ENCODE assay signal across 13 cellular contexts in the genomic region with DNA sequence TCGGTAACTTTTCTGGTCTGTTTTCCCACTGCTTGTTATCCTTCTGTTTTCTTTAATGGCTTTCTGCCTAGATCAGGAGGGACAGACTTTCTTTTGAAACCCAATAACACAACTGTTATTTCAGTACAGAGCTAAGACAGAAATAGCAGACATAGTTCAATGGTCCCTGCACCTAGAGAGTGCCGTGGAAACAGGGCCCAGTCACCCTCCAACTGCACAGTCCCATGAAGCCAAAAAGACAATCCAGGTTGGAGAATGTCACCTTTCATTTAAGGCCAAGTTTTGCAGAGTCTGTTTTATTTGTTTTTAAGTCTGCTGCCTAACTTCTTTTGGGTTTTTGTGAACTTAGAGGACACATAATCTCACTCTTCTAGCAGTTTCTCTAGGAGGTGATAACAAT. TPM values are rescaled to one million over a fixed set of nuclear protein-coding genes. Genes with fewer than 3 reads are reported as not detected.
DNase-seq lines count a peak whose midpoint lies in the region; ATAC-seq and TF ChIP-seq lines count a peak whose summit lies in the region.
"Had no signal": no experiment of that assay in that cellular context is flagged by ENCODE, and none has a peak within 500 bp of the region (broad histone marks: within the 10 kb centered on the region; RNA-seq: fewer than 3 reads in every experiment).

No MANE protein-coding gene starts in this region.

- POLR2A ChIA-PET in PC-9 (lab: Charles Lee; ENCODE audit: unreplicated experiment): interaction anchor here (0.7 kb wide), 1 partner anchor 14 kb away, joined by 18 read pairs; no protein-coding TSS in a partner anchor

- no peaks in the 10 kb centered on the region for H3K27me3 ChIP-seq in DND-41 (ENCODE audit: insufficient read depth, low read length, poor library complexity)
- no peaks in the 10 kb centered on the region for H3K27me3 ChIP-seq in PC-9 (ENCODE audit: insufficient read depth, low read depth)
- H3K27me3 ChIP-seq in duodenal mucosa (ENCODE audit: control insufficient read depth in 1 of 2, insufficient read depth in 2 of 2, low read length in 2 of 2): no peaks in the 10 kb centered on the region
- H3K27me3 ChIP-seq in gastrocnemius medialis: no peaks in the 10 kb centered on the region
- H3K27me3 ChIP-seq in ascending aorta: no peaks in the 10 kb centered on the region
- H3K27me3 ChIP-seq: foreskin keratinocyte, right atrium auricular region had no signal

- H3K4me3 ChIP-seq in DND-41 (ENCODE audit: low read depth in 1 of 2, low read length in 2 of 2) (no peak overlapping the region), PC-9 (no peak overlapping the region), duodenal mucosa (ENCODE audit: low read depth in 1 of 2, low read length in 2 of 2) (no peak overlapping the region), gastrocnemius medialis (peak overlapping the region in 3 of 4 donors; percentile 56 to 81 (median 78)), ascending aorta (no peak overlapping the region)
- H3K4me3 ChIP-seq: right atrium auricular region had no signal

- H3K9me2 ChIP-seq in PC-9 (ENCODE audit: insufficient read depth): no peaks in the 10 kb centered on the region

- H3K27ac ChIP-seq in DND-41 (ENCODE audit: low read length): no peak overlapping the region
- H3K27ac ChIP-seq in PC-9: no peak overlapping the region
- H3K27ac ChIP-seq in duodenal mucosa (ENCODE audit: low read depth, low read length): peak overlapping the region; percentile 57
- peak overlapping the region; percentile 89 to 98 (median 92) for H3K27ac ChIP-seq in gastrocnemius medialis
- H3K27ac ChIP-seq in ascending aorta: no peak overlapping the region
- H3K27ac ChIP-seq: foreskin keratinocyte, right atrium auricular region had no signal

- TF ChIP-seq CTCF in DND-41 (IDR thresholded peaks at IDR 0.05; ENCODE audit: borderline replicate concordance, extremely low read depth, low read length, poor library complexity, severe bottlenecking) (no peak), PC-9 (conservative IDR thresholded peaks at IDR 0.05) (no peak), gastrocnemius medialis (IDR thresholded peaks at IDR 0.05 in 4 of 5, conservative IDR thresholded peaks at IDR 0.05 in 1 of 5) (no peak), ascending aorta (IDR thresholded peaks at IDR 0.05) (no peak)

- in situ Hi-C loops in gastrocnemius medialis (cut with MboI; ENCODE audit: low sequenced_read_pairs in 4 of 4): no loop called here

- BruUV-seq in PC-9 (replicated peaks; lab: Mats Ljungman, UMichigan): no TSS peak

- no peak for DNase-seq in DND-41
- no peak for DNase-seq in PC-9
- no peak for DNase-seq in gastrocnemius medialis
- DNase-seq in dermis blood vessel endothelial cell: no peak
- no peak for DNase-seq in ascending aorta (ENCODE audit: low spot score in 2 of 2)
- DNase-seq in NCI-H2227 treated with DMSO at 0.1 percent for 48 hours (lab: John Stamatoyannopoulos, UW): no peak
- DNase-seq: COR-L47; effector CD8-positive, alpha-beta T cell; foreskin keratinocyte; NCI-H1417 treated with DMSO at 0.1 percent for 48 hours; NCI-H526 treated with DMSO at 0.1 percent for 48 hours had no signal

- ATAC-seq in DND-41 (ENCODE audit: insufficient read depth, low read depth): no peak
- ATAC-seq in gastrocnemius medialis: peak; percentile 12 to 21
- ATAC-seq: foreskin keratinocyte had no signal

- H3K79me2 ChIP-seq in DND-41 (ENCODE audit: insufficient read depth, low read length) (peaks cover 62% of the 10 kb centered on the region), PC-9 (ENCODE audit: low read depth) (peaks cover 81% of the 10 kb centered on the region)

- H3K9me3 ChIP-seq in DND-41 (ENCODE audit: insufficient read depth, low read length, severe bottlenecking) (no peaks in the 10 kb centered on the region), PC-9 (ENCODE audit: insufficient read depth, low read depth) (no peaks in the 10 kb centered on the region), duodenal mucosa (ENCODE audit: control insufficient read depth in 1 of 2, low read length in 2 of 2) (no peaks in the 10 kb centered on the region), gastrocnemius medialis (no peaks in the 10 kb centered on the region), ascending aorta (no peaks in the 10 kb centered on the region)
- H3K9me3 ChIP-seq: right atrium auricular region had no signal

- intact Hi-C loops in PC-9 (cut with micrococcal nuclease; ENCODE audit: unreplicated experiment): no loop called here
- intact Hi-C loops in gastrocnemius medialis (cut with DNase I; ENCODE audit: low total_unique reads): no loop called here
- intact Hi-C loops in ascending aorta (cut with DNase I): no loop called here

- peaks cover 21% of the 10 kb centered on the region; the same call in 1 of the 2 replicates for H3F3A ChIP-seq in PC-9 (ENCODE audit: insufficient read depth, low read depth)

- H3K9ac ChIP-seq in DND-41 (ENCODE audit: low read depth, low read length) (no peak overlapping the region), duodenal mucosa (ENCODE audit: low read depth in 1 of 2, low read length in 2 of 2) (peak overlapping the region in 1 of 2 donors; percentile 39)

- CTCF ChIA-PET in PC-9 (lab: Charles Lee): no interaction called here

- no peak overlapping the region for H2AFZ ChIP-seq in DND-41 (ENCODE audit: low read depth, low read length)
- no peak overlapping the region for H2AFZ ChIP-seq in PC-9

- peak overlapping the region; percentile 68; the same call in 1 of the 2 replicates for H3K4me2 ChIP-seq in DND-41 (ENCODE audit: insufficient read depth, low read length)
- peak overlapping the region; percentile 98; the same call in 1 of the 2 replicates for H3K4me2 ChIP-seq in PC-9

- H3K36me3 ChIP-seq in DND-41 (ENCODE audit: insufficient read depth, low read length) (peaks cover 46% of the 10 kb centered on the region), PC-9 (ENCODE audit: low read depth) (peaks cover 38% of the 10 kb centered on the region), duodenal mucosa (ENCODE audit: control insufficient read depth in 1 of 2, insufficient read depth in 2 of 2, low read length in 2 of 2) (peaks cover 8 to 16% of the 10 kb centered on the region in 2 donors), gastrocnemius medialis (peaks cover 0 to 4% of the 10 kb centered on the region in 2 donors), ascending aorta (peaks cover 0 to 16% of the 10 kb centered on the region in 2 donors)

- peak in 1 of 2 donors; percentile 24 for TF ChIP-seq POLR2A in gastrocnemius medialis (IDR thresholded peaks at IDR 0.05)

- H3K4me1 ChIP-seq in DND-41 (ENCODE audit: insufficient read depth, low read length) (peaks cover 58% of the 10 kb centered on the region), PC-9 (replicated peaks; ENCODE audit: insufficient read depth) (peaks cover 31% of the 10 kb centered on the region), duodenal mucosa (ENCODE audit: control insufficient read depth in 1 of 2, insufficient read depth in 2 of 2, low read length in 2 of 2) (peaks cover 18 to 21% of the 10 kb centered on the region in 2 donors), gastrocnemius medialis (peaks cover 64 to 72% of the 10 kb centered on the region in 2 donors), ascending aorta (peaks cover 0 to 17% of the 10 kb centered on the region in 2 donors)

- peaks cover 3% of the 10 kb centered on the region; the same call in 1 of the 2 replicates for H4K20me1 ChIP-seq in DND-41 (ENCODE audit: insufficient read depth, low read length)
- no peaks in the 10 kb centered on the region for H4K20me1 ChIP-seq in PC-9 (ENCODE audit: insufficient read depth)

RNA-seq across cellular contexts. Expression of a gene that starts 2.5 kb away (rescaled TPM):
- total RNA-seq in PC-9 (2021) (65.1 and 73.8 TPM in 2 replicates), gastrocnemius medialis (100 to 1,000 TPM in 3 of 4 donors, 10 to 100 TPM in 1; 99.1 to 272 (median 194) TPM), dermis blood vessel endothelial cell (61.3 and 62.3 TPM in 2 replicates), ascending aorta (19.4 TPM)

RNA-seq across cellular contexts. Expression of a gene that starts 2.7 kb away (rescaled TPM):
- 30.4 and 32.1 TPM in 2 replicates for total RNA-seq in PC-9 (2021)
- total RNA-seq in gastrocnemius medialis: 1 to 10 TPM; 3.6 to 9.0 (median 7.2) TPM
- 23.5 and 25.7 TPM in 2 replicates for total RNA-seq in dermis blood vessel endothelial cell
- total RNA-seq in ascending aorta: 13.2 TPM

RNA-seq across cellular contexts. Expression of a gene that starts 19.6 kb away (rescaled TPM):
- total RNA-seq in PC-9 (2021) (0.37 TPM in 1 of 2 replicates, not detected in the other), gastrocnemius medialis (1 to 10 TPM in 1 of 4 donors, under 1 TPM in 1, not detected in 2; 0.39 to 1.0 TPM), dermis blood vessel endothelial cell (0.14 TPM in 1 of 2 replicates, not detected in the other), ascending aorta (not detected)
- total RNA-seq: right atrium auricular region had no signal

RNA-seq across cellular contexts. Expression of a gene that starts 41.1 kb away (rescaled TPM):
- total RNA-seq in PC-9 (2021) (0.80 TPM in 1 of 2 replicates, not detected in the other), gastrocnemius medialis (1 to 10 TPM in 1 of 4 donors, not detected in 3; 1.1 TPM), dermis blood vessel endothelial cell (1.0 and 1.3 TPM in 2 replicates), ascending aorta (not detected)
- total RNA-seq: right atrium auricular region had no signal

RNA-seq across cellular contexts. Expression of a gene that starts 47.4 kb away (rescaled TPM):
- 202 and 239 TPM in 2 replicates for total RNA-seq in PC-9 (2021)
- total RNA-seq in gastrocnemius medialis: 100 to 1,000 TPM in 2 of 4 donors, 10 to 100 TPM in 2; 74.5 to 284 (median 111) TPM
- total RNA-seq in dermis blood vessel endothelial cell: 95.6 and 122 TPM in 2 replicates
- 310 TPM for total RNA-seq in ascending aorta

Comparison
In these comparisons a context has a peak if more than half of its experiments do, and no peak if none do; other contexts are left out.
1. H3K27ac ChIP-seq: peak in duodenal mucosa (single experiment) and gastrocnemius medialis (4 of 4); none in DND-41 (single experiment), PC-9 (single experiment) and ascending aorta (0 of 2).
2. H3K4me3 ChIP-seq: peak in gastrocnemius medialis (3 of 4); none in DND-41 (0 of 2), PC-9 (single experiment), duodenal mucosa (0 of 2) and ascending aorta (0 of 2).